ENCODE assay signal across 13 cellular contexts in genomic region chr17:31571124-31571892, GRCh38.
DNase-seq lines count a peak whose midpoint lies in the region; ATAC-seq and TF ChIP-seq lines count a peak whose summit lies in the region.
"Had no signal": no experiment of that assay in that cellular context is flagged by ENCODE, and none has a peak within 500 bp of the region (broad histone marks: within the 10 kb centered on the region; RNA-seq: fewer than 3 reads in every experiment).

No MANE protein-coding gene starts in this region.

- POLR2A ChIA-PET in naive thymus-derived CD4-positive, alpha-beta T cell (lab: Charles Lee) = no interaction called here

- peaks cover 0 to 2% (median 0%) of the 10 kb centered on the region in 7 donors for H3K4me1 Mint-ChIP-seq in naive thymus-derived CD4-positive, alpha-beta T cell

- H3K27ac ChIP-seq in heart left ventricle = peak overlapping the region; percentile 20 to 84 (median 68)
- H3K27ac ChIP-seq in psoas muscle = peak overlapping the region; percentile 51
- H3K27ac ChIP-seq in naive thymus-derived CD4-positive, alpha-beta T cell (ENCODE audit: low read depth, low read length) = no peak overlapping the region
- H3K27ac ChIP-seq: foreskin keratinocyte, KMS-11 had no signal

- intact Hi-C loops in heart left ventricle (cut with DNase I) (loop anchor here in 2 of 10 donors (5.0 to 10.0 kb wide), 3 partner anchors 123 to 166 kb away; no protein-coding TSS in a partner anchor), psoas muscle (cut with DNase I) (no loop called here)
- intact Hi-C loops in naive thymus-derived CD4-positive, alpha-beta T cell (cut with micrococcal nuclease) = no loop called here

- H3K9me3 ChIP-seq in heart left ventricle = no peaks in the 10 kb centered on the region
- no peaks in the 10 kb centered on the region for H3K9me3 ChIP-seq in psoas muscle
- no peaks in the 10 kb centered on the region for H3K9me3 ChIP-seq in naive thymus-derived CD4-positive, alpha-beta T cell (ENCODE audit: control insufficient read depth in 2 of 3, low read length in 3 of 3)
- H3K9me3 ChIP-seq: Caco-2 had no signal

- H3K36me3 ChIP-seq in heart left ventricle (no peaks in the 10 kb centered on the region), psoas muscle (ENCODE audit: insufficient read depth in 1 of 2, low read depth in 1 of 2) (no peaks in the 10 kb centered on the region)
- H3K36me3 ChIP-seq in naive thymus-derived CD4-positive, alpha-beta T cell (ENCODE audit: control insufficient read depth in 2 of 3, insufficient read depth in 3 of 3, low read length in 3 of 3) = no peaks in the 10 kb centered on the region

- H3K9me3 Mint-ChIP-seq in naive thymus-derived CD4-positive, alpha-beta T cell = no peaks in the 10 kb centered on the region
- H3K9me3 Mint-ChIP-seq: activated T-cell treated with anti-CD3 and anti-CD28 coated beads, Interleukin-2, amount 50 U/mL, for 72 hours had no signal

- ATAC-seq in heart left ventricle = peak; percentile 83 to 90 (median 87)
- ATAC-seq in psoas muscle = peak; percentile 71 to 80 (median 76)
- ATAC-seq in GM21390 (IDR thresholded peaks at IDR 0.05; ENCODE audit: unreplicated experiment) = no peak
- no peak for ATAC-seq in naive thymus-derived CD4-positive, alpha-beta T cell
- ATAC-seq: activated T-cell treated with anti-CD3 and anti-CD28 coated beads, Interleukin-2, amount 50 U/mL, for 72 hours; foreskin keratinocyte had no signal

- H3K27ac Mint-ChIP-seq in naive thymus-derived CD4-positive, alpha-beta T cell = no peak overlapping the region
- H3K27ac Mint-ChIP-seq: activated T-cell treated with anti-CD3 and anti-CD28 coated beads, Interleukin-2, amount 50 U/mL, for 72 hours had no signal

- CTCF ChIA-PET in naive thymus-derived CD4-positive, alpha-beta T cell (lab: Charles Lee) = no interaction called here

- no peak overlapping the region for H3K4me3 Mint-ChIP-seq in naive thymus-derived CD4-positive, alpha-beta T cell
- H3K4me3 Mint-ChIP-seq: activated T-cell treated with anti-CD3 and anti-CD28 coated beads, Interleukin-2, amount 50 U/mL, for 72 hours had no signal

- DNase-seq in Caki2 (ENCODE audit: low read depth) = peak; percentile 39
- DNase-seq in heart left ventricle = peak; percentile 81 to 92 (median 88)
- DNase-seq in psoas muscle = peak; percentile 88 to 90
- no peak for DNase-seq in iPS-NIHi7 (ENCODE audit: extremely low spot score)
- no peak for DNase-seq in stimulated activated CD4-positive, alpha-beta T cell treated with anti-CD3 and anti-CD28 coated beads, Interleukin-2, amount 100 ng/mL, for 48 hours
- no peak for DNase-seq in naive thymus-derived CD4-positive, alpha-beta T cell
- DNase-seq: activated T-cell treated with anti-CD3 and anti-CD28 coated beads, Interleukin-2, amount 50 U/mL, for 72 hours; Caco-2; stimulated activated CD4-positive, alpha-beta T cell treated with anti-CD3 and anti-CD28 coated beads, Interleukin-12 subunit alpha, Interleukin-12 subunit beta, amount 100 ng/mL, for 4 hours had no signal

- WGBS in heart left ventricle, 4 donors = 21 to 37% (median 33%) methylated on average over 12 to 13 of the region's 13 CpGs
- WGBS in psoas muscle, 3 donors = 22 to 31% (median 28%) methylated on average over 13 of the region's 13 CpGs

- no peak for TF ChIP-seq POLR2A in heart left ventricle (IDR thresholded peaks at IDR 0.05)

- H3K4me1 ChIP-seq in heart left ventricle (peaks cover 4 to 65% (median 50%) of the 10 kb centered on the region in 12 donors), psoas muscle (peaks cover 22% of the 10 kb centered on the region)
- no peaks in the 10 kb centered on the region for H3K4me1 ChIP-seq in naive thymus-derived CD4-positive, alpha-beta T cell (ENCODE audit: control insufficient read depth in 2 of 2, insufficient read depth in 2 of 2, low read length in 2 of 2)
- H3K4me1 ChIP-seq: foreskin keratinocyte had no signal

- no peaks in the 10 kb centered on the region for H3K36me3 Mint-ChIP-seq in naive thymus-derived CD4-positive, alpha-beta T cell

- no peaks in the 10 kb centered on the region for H3K27me3 Mint-ChIP-seq in naive thymus-derived CD4-positive, alpha-beta T cell

- TF ChIP-seq CTCF in WI38 (IDR thresholded peaks at IDR 0.05; ENCODE audit: low read depth, low read length) (no peak), heart left ventricle (IDR thresholded peaks at IDR 0.05) (no peak), psoas muscle (IDR thresholded peaks at IDR 0.05) (no peak)

- in situ Hi-C loops in Caki2 (cut with HindIII; ENCODE audit: low pct_unique_long_range_greater_than_20kb, low sequenced_read_pairs) = no loop called here

- H3K4me3 ChIP-seq in WI38 (ENCODE audit: low read depth, low read length) (peak overlapping the region; percentile 24), heart left ventricle (no peak overlapping the region), psoas muscle (no peak overlapping the region)
- no peak overlapping the region for H3K4me3 ChIP-seq in naive thymus-derived CD4-positive, alpha-beta T cell (ENCODE audit: low read length)

- H3K27me3 ChIP-seq in heart left ventricle (no peaks in the 10 kb centered on the region), psoas muscle (ENCODE audit: insufficient read depth in 3 of 3, low read length in 2 of 3) (no peaks in the 10 kb centered on the region)
- H3K27me3 ChIP-seq in naive thymus-derived CD4-positive, alpha-beta T cell (ENCODE audit: control insufficient read depth in 2 of 2, insufficient read depth in 2 of 2, low read length in 2 of 2) = no peaks in the 10 kb centered on the region
- H3K27me3 ChIP-seq: foreskin keratinocyte had no signal

Comparison
In these comparisons a context has a peak if more than half of its experiments do, and no peak if none do; other contexts are left out.
1. DNase-seq: peak in Caki2 (single experiment), heart left ventricle (5 of 5) and psoas muscle (2 of 2); none in iPS-NIHi7 (single experiment), stimulated activated CD4-positive, alpha-beta T cell treated with anti-CD3 and anti-CD28 coated beads, Interleukin-2, amount 100 ng/mL, for 48 hours (0 of 2) and naive thymus-derived CD4-positive, alpha-beta T cell (0 of 9).
2. ATAC-seq: peak in heart left ventricle (4 of 4) and psoas muscle (4 of 4); none in GM21390 (single experiment) and naive thymus-derived CD4-positive, alpha-beta T cell (single experiment).